ENCODE assay signal across 13 cellular contexts in the genomic region with DNA sequence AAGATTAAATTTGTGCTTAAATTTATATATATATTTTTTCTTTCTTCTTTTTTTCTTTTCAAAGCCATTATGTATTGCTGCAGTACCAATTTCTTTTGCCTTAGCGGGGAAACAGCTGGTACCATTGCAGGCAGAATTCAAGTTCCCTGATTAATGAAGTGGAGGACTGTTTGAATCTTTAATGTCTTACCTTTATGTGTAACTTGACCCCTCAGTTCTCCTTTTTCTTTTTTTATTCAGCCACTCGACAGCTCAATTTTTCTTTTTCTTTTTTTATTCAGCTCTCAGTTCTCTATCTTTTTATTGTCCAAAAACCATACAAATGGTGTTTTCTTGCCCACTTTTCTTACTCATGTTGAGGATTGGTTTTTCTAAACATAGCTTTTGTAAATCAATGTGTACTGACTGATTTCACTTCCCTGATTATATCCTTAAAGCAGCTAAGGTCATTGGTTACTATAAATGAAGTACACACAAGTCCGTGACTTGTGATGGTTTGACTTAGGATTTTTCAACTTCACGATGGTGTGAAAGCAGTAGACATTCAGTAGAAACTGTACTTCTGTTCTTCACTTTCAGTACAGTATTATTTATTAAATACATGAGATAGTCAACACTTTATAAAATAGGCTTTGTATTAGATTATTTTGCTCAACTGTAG. TPM values are rescaled to one million over a fixed set of nuclear protein-coding genes. Genes with fewer than 3 reads are reported as not detected.
DNase-seq lines count a peak whose midpoint lies in the region; ATAC-seq, FAIRE-seq and TF ChIP-seq lines count a peak whose summit lies in the region.
"Had no signal": no experiment of that assay in that cellular context is flagged by ENCODE, and none has a peak within 500 bp of the region (broad histone marks: within the 10 kb centered on the region; RNA-seq: fewer than 3 reads in every experiment).

No MANE protein-coding gene starts in this region.

- POLR2A ChIA-PET in activated CD8-positive, alpha-beta T cell treated with anti-CD3 and anti-CD28 coated beads, Interleukin-2, amount 10 ng/mL, durations not matched to agents 7 days and 5 days (lab: Charles Lee) = interaction anchor here (0.9 kb wide), 1 partner anchor 23 kb away, joined by 3 read pairs; a partner anchor contains a TSS

- in situ Hi-C loops in brain microvascular endothelial cell (cut with HindIII; ENCODE audit: low pct_ligation_motif_present, low sequenced_read_pairs) = no loop called here

- TF ChIP-seq CTCF in osteocyte (IDR thresholded peaks at IDR 0.05) = no peak
- no peak for TF ChIP-seq CTCF in brain microvascular endothelial cell (IDR thresholded peaks at IDR 0.05; ENCODE audit: low read depth, low read length, missing control alignments)

- no peaks in the 10 kb centered on the region for H3K36me3 ChIP-seq in brain microvascular endothelial cell (replicated peaks)

- ATAC-seq in GM19395 (IDR thresholded peaks at IDR 0.05; ENCODE audit: unreplicated experiment) = peak; percentile 76
- ATAC-seq in HG02885 (IDR thresholded peaks at IDR 0.05; ENCODE audit: poor library complexity, unreplicated experiment) = peak; percentile 74
- ATAC-seq in activated CD8-positive, alpha-beta T cell treated with anti-CD3 and anti-CD28 coated beads, Interleukin-2, amount 10 ng/mL, durations not matched to agents 7 days and 5 days = no peak

- H3K4me3 ChIP-seq in brain microvascular endothelial cell (ENCODE audit: low read depth, low read length) = no peak overlapping the region

- peaks cover 5% of the 10 kb centered on the region for H3K36me3 Mint-ChIP-seq in osteocyte (ENCODE audit: unreplicated experiment)
- H3K36me3 Mint-ChIP-seq in activated CD8-positive, alpha-beta T cell treated with anti-CD3 and anti-CD28 coated beads, Interleukin-2, amount 10 ng/mL, durations not matched to agents 7 days and 5 days (ENCODE audit: low read depth) = peaks cover 25% of the 10 kb centered on the region

- H3K4me1 Mint-ChIP-seq in osteocyte (ENCODE audit: unreplicated experiment) = peaks cover 17% of the 10 kb centered on the region
- H3K4me1 Mint-ChIP-seq in activated CD8-positive, alpha-beta T cell treated with anti-CD3 and anti-CD28 coated beads, Interleukin-2, amount 10 ng/mL, durations not matched to agents 7 days and 5 days (ENCODE audit: low read depth) = peaks cover 5% of the 10 kb centered on the region

- H3K27ac Mint-ChIP-seq in osteocyte (ENCODE audit: unreplicated experiment) = no peak overlapping the region
- H3K27ac Mint-ChIP-seq in activated CD8-positive, alpha-beta T cell treated with anti-CD3 and anti-CD28 coated beads, Interleukin-2, amount 10 ng/mL, durations not matched to agents 7 days and 5 days = no peak overlapping the region
- H3K27ac Mint-ChIP-seq: activated T-helper 1 cell treated with anti-CD3 and anti-CD28 coated beads, Interleukin-12 subunit alpha, Interleukin-12 subunit beta, Interleukin-2, Interleukin-4 antibody, amounts not matched to agents 30 ng/mL and 10 ng/mL and 1 ng/mL, durations not matched to agents 14 hours and 24 hours and 36 hours had no signal

- no peak overlapping the region for H3K27ac ChIP-seq in brain microvascular endothelial cell

- H3K4me3 Mint-ChIP-seq in osteocyte (ENCODE audit: unreplicated experiment) = no peak overlapping the region
- H3K4me3 Mint-ChIP-seq in activated CD8-positive, alpha-beta T cell treated with anti-CD3 and anti-CD28 coated beads, Interleukin-2, amount 10 ng/mL, durations not matched to agents 7 days and 5 days = no peak overlapping the region
- H3K4me3 Mint-ChIP-seq: activated T-helper 1 cell treated with anti-CD3 and anti-CD28 coated beads, Interleukin-12 subunit alpha, Interleukin-12 subunit beta, Interleukin-2, Interleukin-4 antibody, amounts not matched to agents 30 ng/mL and 10 ng/mL and 1 ng/mL, durations not matched to agents 14 hours and 24 hours and 36 hours; central memory CD8-positive, alpha-beta T cell had no signal

- H3K27me3 ChIP-seq in brain microvascular endothelial cell (replicated peaks) = no peaks in the 10 kb centered on the region

- no peaks in the 10 kb centered on the region for H3K27me3 Mint-ChIP-seq in osteocyte (ENCODE audit: unreplicated experiment)
- H3K27me3 Mint-ChIP-seq in activated CD8-positive, alpha-beta T cell treated with anti-CD3 and anti-CD28 coated beads, Interleukin-2, amount 10 ng/mL, durations not matched to agents 7 days and 5 days (ENCODE audit: low read depth) = no peaks in the 10 kb centered on the region
- H3K27me3 Mint-ChIP-seq: central memory CD8-positive, alpha-beta T cell had no signal

- peak; percentile 86 for FAIRE-seq in GM12891 (lab: Jason Lieb, UNC)

- H3K9me3 Mint-ChIP-seq in osteocyte (ENCODE audit: unreplicated experiment) = peaks cover 7% of the 10 kb centered on the region
- H3K9me3 Mint-ChIP-seq in activated CD8-positive, alpha-beta T cell treated with anti-CD3 and anti-CD28 coated beads, Interleukin-2, amount 10 ng/mL, durations not matched to agents 7 days and 5 days (ENCODE audit: insufficient read depth) = peaks cover 4% of the 10 kb centered on the region
- H3K9me3 Mint-ChIP-seq: activated T-helper 1 cell treated with anti-CD3 and anti-CD28 coated beads, Interleukin-12 subunit alpha, Interleukin-12 subunit beta, Interleukin-2, Interleukin-4 antibody, amounts not matched to agents 30 ng/mL and 10 ng/mL and 1 ng/mL, durations not matched to agents 14 hours and 24 hours and 36 hours; central memory CD8-positive, alpha-beta T cell had no signal

- no peak for DNase-seq in GM12891 (ENCODE audit: insufficient read length, low spot score)
- peak; percentile 28 for DNase-seq in NCI-H2171 (lab: John Stamatoyannopoulos, UW)
- no peak for DNase-seq in NCI-H82 treated with DMSO at 0.1 percent for 48 hours (lab: John Stamatoyannopoulos, UW; ENCODE audit: unreplicated experiment)
- DNase-seq in osteocyte (ENCODE audit: extremely low spot score, unreplicated experiment) = no peak
- no peak for DNase-seq in brain microvascular endothelial cell
- no peak for DNase-seq in activated CD8-positive, alpha-beta T cell treated with anti-CD3 and anti-CD28 coated beads, Interleukin-2, amount 10 ng/mL, durations not matched to agents 7 days and 5 days
- DNase-seq: C1 segment of cervical spinal cord, kidney glomerular epithelial cell, NCI-H1105 had no signal

- no peak for TF ChIP-seq POLR2A in GM12891 (IDR thresholded peaks at IDR 0.05; ENCODE audit: low read depth, low read length)

- CTCF ChIA-PET in activated CD8-positive, alpha-beta T cell treated with anti-CD3 and anti-CD28 coated beads, Interleukin-2, amount 10 ng/mL, durations not matched to agents 7 days and 5 days (lab: Charles Lee) = interaction anchor here (0.8 to 1.7 kb wide), 2 partner anchors 11 to 19 kb away, joined by 3 read pairs; no protein-coding TSS in a partner anchor

TF ChIP-seq in GM12891, 5 proteins besides CTCF, POLR2A, EP300 and RAD21:
- TF ChIP-seq PAX5 (IDR thresholded peaks at IDR 0.05; ENCODE audit: insufficient read depth, low read length, severe bottlenecking) (no peak), TAF1 (IDR thresholded peaks at IDR 0.05; ENCODE audit: low read depth, low read length) (no peak), POLR2AphosphoS5 (IDR thresholded peaks at IDR 0.05; ENCODE audit: low read depth, low read length) (no peak), SPI1 (IDR thresholded peaks at IDR 0.05; ENCODE audit: low read depth, low read length) (peak; percentile 35; the same call in 1 of the 2 replicates), POU2F2 (IDR thresholded peaks at IDR 0.05; ENCODE audit: low read depth, low read length) (no peak)

RNA-seq across cellular contexts. Expression of a gene that starts 22.8 kb away (rescaled TPM):
- polyA plus RNA-seq in GM12891 (2012; ENCODE audit: low read depth, missing spikeins) = 32.5 TPM
- 68.3 and 69.2 TPM in 2 replicates for total RNA-seq in osteocyte
- 10 to 100 TPM; 45.5 to 52.7 TPM for total RNA-seq in activated CD8-positive, alpha-beta T cell treated with anti-CD3 and anti-CD28 coated beads, Interleukin-2, amount 10 ng/mL, durations not matched to agents 7 days and 5 days
